ENCODE assay signal across 10 cellular contexts in genomic region chr4:131644619-131645018, GRCh38.
DNase-seq lines count a peak whose midpoint lies in the region; ATAC-seq, FAIRE-seq and TF ChIP-seq lines count a peak whose summit lies in the region.
"Had no signal": no experiment of that assay in that cellular context is flagged by ENCODE, and none has a peak within 500 bp of the region (broad histone marks: within the 10 kb centered on the region; RNA-seq: fewer than 3 reads in every experiment).

No MANE protein-coding gene starts in this region.

- no peaks in the 10 kb centered on the region for H3K4me1 ChIP-seq in adrenal gland (replicated peaks in 1 of 2)
- H3K4me1 ChIP-seq in spleen, result no peaks in the 10 kb centered on the region
- H3K4me1 ChIP-seq in tibial nerve, result no peaks in the 10 kb centered on the region

- TF ChIP-seq POLR2A in adrenal gland (IDR thresholded peaks at IDR 0.05) (no peak), spleen (IDR thresholded peaks at IDR 0.05) (no peak), tibial nerve (IDR thresholded peaks at IDR 0.05) (no peak)

- DNase-seq in D721Med (ENCODE audit: insufficient read length, low spot score), result no peak
- DNase-seq in HT1080 (ENCODE audit: low read depth), result peak; percentile 34
- DNase-seq in adrenal gland, result peak in 4 of 7 donors; percentile 11 to 31 (median 24)
- peak; percentile 71 for DNase-seq in islet precursor cell
- no peak for DNase-seq in Right ventricle myocardium inferior (ENCODE audit: missing footprints)
- no peak for DNase-seq in spleen
- DNase-seq in tibial nerve (ENCODE audit: low spot score in 2 of 2), result no peak
- DNase-seq: anterior cingulate cortex had no signal

- no peak for TF ChIP-seq EP300 in tibial nerve (IDR thresholded peaks at IDR 0.05)

- no peak overlapping the region for H3K27ac ChIP-seq in adrenal gland
- no peak overlapping the region for H3K27ac ChIP-seq in spleen
- no peak overlapping the region for H3K27ac ChIP-seq in tibial nerve

- intact Hi-C loops in adrenal gland (cut with DNase I), result no loop called here
- intact Hi-C loops in Right ventricle myocardium inferior (cut with DNase I), result no loop called here
- intact Hi-C loops in spleen (cut with DNase I; ENCODE audit: low total_unique reads), result no loop called here

- no peaks in the 10 kb centered on the region for H3K36me3 ChIP-seq in adrenal gland (replicated peaks in 1 of 2)
- no peaks in the 10 kb centered on the region for H3K36me3 ChIP-seq in spleen
- no peaks in the 10 kb centered on the region for H3K36me3 ChIP-seq in tibial nerve

- FAIRE-seq in D721Med (lab: Jason Lieb, UNC), result no peak

- H3K9me3 ChIP-seq in adrenal gland (replicated peaks in 1 of 3) (no peaks in the 10 kb centered on the region), spleen (peaks cover 0 to 12% (median 0%) of the 10 kb centered on the region in 8 donors), tibial nerve (no peaks in the 10 kb centered on the region)

- H3K27me3 ChIP-seq in adrenal gland, result no peaks in the 10 kb centered on the region
- H3K27me3 ChIP-seq in spleen (replicated peaks in 1 of 7), result no peaks in the 10 kb centered on the region
- no peaks in the 10 kb centered on the region for H3K27me3 ChIP-seq in tibial nerve

- ATAC-seq in HG03097 (IDR thresholded peaks at IDR 0.05; ENCODE audit: low FRiP score, unreplicated experiment) (no peak), Right ventricle myocardium inferior (no peak)

- H3K4me3 ChIP-seq in adrenal gland (no peak overlapping the region), spleen (no peak overlapping the region), tibial nerve (no peak overlapping the region)
- H3K4me3 ChIP-seq: lung had no signal

- TF ChIP-seq CTCF in D721Med (IDR thresholded peaks at IDR 0.05; ENCODE audit: insufficient read depth, missing control alignments) (peak; percentile 35), adrenal gland (IDR thresholded peaks at IDR 0.05) (peak; percentile 19 to 40 (median 32)), spleen (IDR thresholded peaks at IDR 0.05 in 8 of 11, conservative IDR thresholded peaks at IDR 0.05 in 3 of 11) (no peak), tibial nerve (IDR thresholded peaks at IDR 0.05) (no peak)

- WGBS in adrenal gland, 4 donors, result 19 to 56% (median 46%) methylated on average over 1 of the region's 1 CpG
- WGBS in spleen, 5 donors, result 49 to 81% (median 74%) methylated on average over 1 of the region's 1 CpG
- WGBS in tibial nerve, 2 donors, result 32 to 36% methylated on average over 1 of the region's 1 CpG

Comparison
In these comparisons a context has a peak if more than half of its experiments do, and no peak if none do; other contexts are left out.
1. DNase-seq: peak in HT1080 (single experiment), adrenal gland (4 of 7) and islet precursor cell (single experiment); none in D721Med (single experiment), Right ventricle myocardium inferior (single experiment), spleen (single experiment) and tibial nerve (0 of 2).
2. CTCF ChIP-seq: peak in D721Med (single experiment) and adrenal gland (6 of 6); none in spleen (0 of 11) and tibial nerve (0 of 5).